ENCODE assay signal across 15 cellular contexts in the genomic region with DNA sequence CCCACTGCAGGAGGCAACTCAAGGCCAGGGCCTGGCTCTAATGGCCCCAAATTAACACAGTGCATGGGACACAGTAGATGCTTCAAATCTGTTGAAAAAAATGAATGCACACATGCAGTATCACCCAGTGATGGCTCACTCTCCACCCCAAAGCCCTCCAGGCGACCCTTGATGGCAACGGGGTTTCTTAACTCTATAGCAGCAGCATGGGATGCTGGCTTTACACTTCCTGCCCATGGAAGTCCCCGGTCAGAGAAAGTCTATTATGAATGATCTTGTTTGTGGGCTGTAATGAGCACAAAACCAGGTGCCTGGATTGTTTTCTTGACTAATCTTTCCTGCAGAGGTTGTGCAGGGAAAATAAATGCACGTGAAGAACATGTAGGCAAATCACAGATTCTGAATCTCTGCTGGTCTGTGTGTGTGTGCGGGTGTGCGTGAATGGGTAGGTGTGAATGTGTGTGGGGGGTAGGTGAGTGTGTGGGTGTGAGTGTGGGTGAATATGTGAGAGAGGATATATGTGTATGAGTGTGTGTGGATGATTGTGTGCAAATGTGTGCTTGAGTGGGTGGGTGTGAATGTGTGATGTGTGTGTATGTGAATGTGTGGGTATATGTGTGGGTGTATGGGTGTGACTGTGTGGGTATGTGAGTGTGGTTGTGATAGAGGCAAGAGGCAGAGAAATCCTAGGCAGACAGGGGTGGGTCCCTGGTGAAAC.
DNase-seq lines count a peak whose midpoint lies in the region; ATAC-seq and TF ChIP-seq lines count a peak whose summit lies in the region.
"Had no signal": no experiment of that assay in that cellular context is flagged by ENCODE, and none has a peak within 500 bp of the region (broad histone marks: within the 10 kb centered on the region; RNA-seq: fewer than 3 reads in every experiment).

No MANE protein-coding gene starts in this region.

- ATAC-seq in natural killer cell (peak; percentile 26 to 42 (median 36)), T-cell (replicated peaks in 1 of 4) (no peak)

- H3K36me3 Mint-ChIP-seq in activated CD4-positive, alpha-beta T cell treated with anti-CD3 and anti-CD28 coated beads, Interleukin-2, amount 10 ng/mL, durations not matched to agents 24 days and 14 days (ENCODE audit: low read depth): no peaks in the 10 kb centered on the region
- H3K36me3 Mint-ChIP-seq in natural killer cell: no peaks in the 10 kb centered on the region
- no peaks in the 10 kb centered on the region for H3K36me3 Mint-ChIP-seq in T-cell

- TF ChIP-seq CTCF in GM12865 (IDR thresholded peaks at IDR 0.05; ENCODE audit: insufficient read depth, low read depth, low read length, missing control alignments) (no peak), WERI-Rb-1 (IDR thresholded peaks at IDR 0.05; ENCODE audit: low read depth, low read length) (no peak), natural killer cell (IDR thresholded peaks at IDR 0.05) (no peak)

- peak; percentile 59 for DNase-seq in activated CD4-positive, alpha-beta T cell treated with anti-CD3 and anti-CD28 coated beads, Interleukin-2, amount 10 ng/mL, durations not matched to agents 24 days and 14 days
- DNase-seq in activated CD4-positive, alpha-beta T cell treated with anti-CD3 and anti-CD28 coated beads for 48 hours: no peak
- DNase-seq in GM12865 (ENCODE audit: low read depth) (peak; percentile 19), WERI-Rb-1 (no peak), natural killer cell (no peak), CD1c-positive myeloid dendritic cell (ENCODE audit: extremely low spot score) (no peak), T-cell (no peak), COLO668 (lab: John Stamatoyannopoulos, UW; ENCODE audit: unreplicated experiment) (no peak)
- DNase-seq: GM23248, NCI-H1436 treated with DMSO at 0.1 percent for 48 hours, NCI-H2081, NCI-H2227 treated with DMSO at 0.1 percent for 48 hours, NCI-H526 treated with DMSO at 0.1 percent for 48 hours, Right ventricle myocardium superior had no signal

- H3K4me3 ChIP-seq in GM12865 (ENCODE audit: low read depth, low read length) (no peak overlapping the region), WERI-Rb-1 (ENCODE audit: low read depth, low read length) (no peak overlapping the region)
- H3K4me3 ChIP-seq: GM23248 had no signal

- intact Hi-C loops in activated CD4-positive, alpha-beta T cell treated with anti-CD3 and anti-CD28 coated beads, Interleukin-2, amount 10 ng/mL, durations not matched to agents 24 days and 14 days (cut with micrococcal nuclease): no loop called here
- intact Hi-C loops in natural killer cell (cut with micrococcal nuclease): no loop called here

- peak overlapping the region; percentile 34 for H3K27ac ChIP-seq in WERI-Rb-1
- H3K27ac ChIP-seq: C4-2B, GM23248 had no signal

- H3K27ac Mint-ChIP-seq in activated CD4-positive, alpha-beta T cell treated with anti-CD3 and anti-CD28 coated beads, Interleukin-2, amount 10 ng/mL, durations not matched to agents 24 days and 14 days: no peak overlapping the region
- no peak overlapping the region for H3K27ac Mint-ChIP-seq in natural killer cell
- H3K27ac Mint-ChIP-seq in T-cell: no peak overlapping the region

- peaks cover 11% of the 10 kb centered on the region for H3K9me3 Mint-ChIP-seq in activated CD4-positive, alpha-beta T cell treated with anti-CD3 and anti-CD28 coated beads, Interleukin-2, amount 10 ng/mL, durations not matched to agents 24 days and 14 days
- no peaks in the 10 kb centered on the region for H3K9me3 Mint-ChIP-seq in natural killer cell
- H3K9me3 Mint-ChIP-seq in T-cell: peaks cover 0 to 4% (median 0%) of the 10 kb centered on the region in 3 donors

- peaks cover 27% of the 10 kb centered on the region for H3K4me1 Mint-ChIP-seq in activated CD4-positive, alpha-beta T cell treated with anti-CD3 and anti-CD28 coated beads, Interleukin-2, amount 10 ng/mL, durations not matched to agents 24 days and 14 days
- H3K4me1 Mint-ChIP-seq in natural killer cell: peaks cover 26 to 32% of the 10 kb centered on the region in 2 donors
- H3K4me1 Mint-ChIP-seq in T-cell: peaks cover 34 to 42% (median 35%) of the 10 kb centered on the region in 3 donors

- no peaks in the 10 kb centered on the region for H3K27me3 ChIP-seq in WERI-Rb-1 (ENCODE audit: insufficient read depth, low read depth, severe bottlenecking)

- no peaks in the 10 kb centered on the region for H3K36me3 ChIP-seq in WERI-Rb-1

- CTCF ChIA-PET in T-cell (lab: Charles Lee): no interaction called here

- POLR2A ChIA-PET in T-cell (lab: Charles Lee): no interaction called here

- H3K9me3 ChIP-seq in WERI-Rb-1 (ENCODE audit: severe bottlenecking): no peaks in the 10 kb centered on the region

- H3K27me3 Mint-ChIP-seq in activated CD4-positive, alpha-beta T cell treated with anti-CD3 and anti-CD28 coated beads, Interleukin-2, amount 10 ng/mL, durations not matched to agents 24 days and 14 days: peaks cover 7% of the 10 kb centered on the region
- H3K27me3 Mint-ChIP-seq in natural killer cell (ENCODE audit: low read depth in 2 of 2) (peaks cover 63 to 65% of the 10 kb centered on the region in 2 donors), T-cell (peaks cover 3 to 11% of the 10 kb centered on the region in 2 donors)

- no peak overlapping the region for H3K4me3 Mint-ChIP-seq in activated CD4-positive, alpha-beta T cell treated with anti-CD3 and anti-CD28 coated beads, Interleukin-2, amount 10 ng/mL, durations not matched to agents 24 days and 14 days
- H3K4me3 Mint-ChIP-seq in natural killer cell (no peak overlapping the region), T-cell (no peak overlapping the region)

Comparison
In these comparisons a context has a peak if more than half of its experiments do, and no peak if none do; other contexts are left out.
1. DNase-seq: peak in activated CD4-positive, alpha-beta T cell treated with anti-CD3 and anti-CD28 coated beads, Interleukin-2, amount 10 ng/mL, durations not matched to agents 24 days and 14 days (single experiment) and GM12865 (single experiment); none in activated CD4-positive, alpha-beta T cell treated with anti-CD3 and anti-CD28 coated beads for 48 hours (single experiment), WERI-Rb-1 (single experiment), natural killer cell (single experiment), CD1c-positive myeloid dendritic cell (single experiment), T-cell (0 of 34) and COLO668 (single experiment).
2. ATAC-seq: peak in natural killer cell (3 of 3); none in T-cell (0 of 4).